ENCODE assay signal across 9 cellular contexts in genomic region chr1:205248793-205249601, GRCh38. TPM values are rescaled to one million over a fixed set of nuclear protein-coding genes. Genes with fewer than 3 reads are reported as not detected.
DNase-seq lines count a peak whose midpoint lies in the region; ATAC-seq and TF ChIP-seq lines count a peak whose summit lies in the region.
"Had no signal": no experiment of that assay in that cellular context is flagged by ENCODE, and none has a peak within 500 bp of the region (broad histone marks: within the 10 kb centered on the region; RNA-seq: fewer than 3 reads in every experiment).

No MANE protein-coding gene starts in this region.

- H3K9me3 ChIP-seq in mucosa of descending colon (no peaks in the 10 kb centered on the region), uterus (no peaks in the 10 kb centered on the region)

- H3K4me3 ChIP-seq in dorsolateral prefrontal cortex (peak overlapping the region in 16 of 59 donors; percentile 1 to 33 (median 14)), mucosa of descending colon (no peak overlapping the region), uterus (no peak overlapping the region)

- peaks cover 17% of the 10 kb centered on the region for H3K4me1 ChIP-seq in mucosa of descending colon (ENCODE audit: low read depth)
- peaks cover 6 to 17% of the 10 kb centered on the region in 2 donors for H3K4me1 ChIP-seq in uterus

- DNase-seq in NCI-H510A treated with DMSO at 0.1 percent for 48 hours (lab: John Stamatoyannopoulos, UW) (peak; percentile 39), NCI-H510A (lab: John Stamatoyannopoulos, UW) (no peak), dorsolateral prefrontal cortex (peak; percentile 67 to 89 (median 79)), mucosa of descending colon (peak; percentile 68 to 71 (median 69)), uterus (peak; percentile 64 to 90), NCI-H82 (lab: John Stamatoyannopoulos, UW) (no peak)
- DNase-seq: activated naive CD4-positive, alpha-beta T cell treated with Interleukin-2 at 50 U/mL for 16 hours had no signal

- intact Hi-C loops in dorsolateral prefrontal cortex (cut with DNase I) (no loop called here), mucosa of descending colon (cut with DNase I, micrococcal nuclease) (no loop called here), uterus (cut with DNase I; ENCODE audit: low total_unique reads) (no loop called here)

- ATAC-seq in mucosa of descending colon (peak; percentile 63), GM19035 (IDR thresholded peaks at IDR 0.05; ENCODE audit: unreplicated experiment) (no peak), HG02763 (IDR thresholded peaks at IDR 0.05; ENCODE audit: unreplicated experiment) (no peak)

- H3K27me3 ChIP-seq in dorsolateral prefrontal cortex (no peaks in the 10 kb centered on the region), uterus (no peaks in the 10 kb centered on the region)

- H3K27ac ChIP-seq in dorsolateral prefrontal cortex, result peak overlapping the region; percentile 72 to 100 (median 98)
- H3K27ac ChIP-seq in uterus, result peak overlapping the region; percentile 64 to 74

- no peak for TF ChIP-seq POLR2A in uterus (IDR thresholded peaks at IDR 0.05)

- no peaks in the 10 kb centered on the region for H3K36me3 ChIP-seq in mucosa of descending colon (ENCODE audit: low read depth)
- H3K36me3 ChIP-seq in uterus, result no peaks in the 10 kb centered on the region

- no peak for TF ChIP-seq CTCF in dorsolateral prefrontal cortex (IDR thresholded peaks at IDR 0.05 in 54 of 56, conservative IDR thresholded peaks at IDR 0.05 in 2 of 56; ENCODE audit: low read depth in 1 of 56, partially characterized antibody in 56 of 56)
- TF ChIP-seq CTCF in mucosa of descending colon (IDR thresholded peaks at IDR 0.05), result no peak
- TF ChIP-seq CTCF in uterus (IDR thresholded peaks at IDR 0.05), result no peak

RNA-seq across cellular contexts. Expression of gene TMCC2, which starts 21.3 kb away (rescaled TPM):
- 100 to 1,000 TPM in 42 of 120 experiments, 10 to 100 TPM in 78; 52.9 to 143 (median 93.9) TPM for total RNA-seq in dorsolateral prefrontal cortex
- total RNA-seq in mucosa of descending colon, result 1 to 10 TPM in 1 of 3 donors, under 1 TPM in 2; 0.27 to 5.1 (median 0.29) TPM
- total RNA-seq in uterus, result 1 to 10 TPM; 2.4 to 6.1 (median 5.3) TPM

RNA-seq across cellular contexts. Expression of gene DSTYK, which starts 37.5 kb away (rescaled TPM):
- 10 to 100 TPM; 28.0 to 49.3 (median 39.9) TPM for total RNA-seq in dorsolateral prefrontal cortex
- total RNA-seq in mucosa of descending colon, result 10 to 100 TPM in 1 of 3 donors, 1 to 10 TPM in 2; 5.3 to 13.9 (median 5.8) TPM
- 10 to 100 TPM in 2 of 4 donors, 1 to 10 TPM in 2; 7.9 to 26.9 (median 14.4) TPM for total RNA-seq in uterus

Comparison
In these comparisons a context has a peak if more than half of its experiments do, and no peak if none do; other contexts are left out.
1. DNase-seq: peak in NCI-H510A treated with DMSO at 0.1 percent for 48 hours (single experiment), dorsolateral prefrontal cortex (10 of 10), mucosa of descending colon (3 of 3) and uterus (2 of 2); none in NCI-H510A (single experiment) and NCI-H82 (single experiment).
2. RNA of gene TMCC2, which starts 21.3 kb away (total RNA-seq): 52.9 to 143 TPM in dorsolateral prefrontal cortex; 2.4 to 6.1 TPM in uterus and 0.27 to 5.1 TPM in mucosa of descending colon; every median in the first group is over 4 times any median in the second.